8 cellular contexts compared by ENCODE assay signal in genomic region chr6:111290689-111291333, GRCh38.
DNase-seq lines count a peak whose midpoint lies in the region; ATAC-seq and TF ChIP-seq lines count a peak whose summit lies in the region.
"Not testable (repeated sequence)": the region's sequence is repeated elsewhere in the genome, so short reads cannot be mapped to it uniquely, and the experiment has no call there.

No MANE protein-coding gene starts in this region.

- not testable (repeated sequence) for H3K27me3 Mint-ChIP-seq in activated CD8-positive, alpha-beta T cell treated with anti-CD3 and anti-CD28 coated beads for 36 hours; central memory CD8-positive, alpha-beta T cell; naive thymus-derived CD4-positive, alpha-beta T cell

- H3K4me3 ChIP-seq in naive thymus-derived CD4-positive, alpha-beta T cell (ENCODE audit: low read length), result not testable (repeated sequence)

- not testable (repeated sequence) for H3K4me3 Mint-ChIP-seq in activated CD8-positive, alpha-beta T cell treated with anti-CD3 and anti-CD28 coated beads for 36 hours; central memory CD8-positive, alpha-beta T cell; naive thymus-derived CD4-positive, alpha-beta T cell

- H3K36me3 ChIP-seq in naive thymus-derived CD4-positive, alpha-beta T cell (ENCODE audit: control insufficient read depth in 2 of 3, insufficient read depth in 3 of 3, low read length in 3 of 3), result not testable (repeated sequence)

- peak overlapping the region; percentile 68 for H3K27ac Mint-ChIP-seq in activated CD8-positive, alpha-beta T cell treated with anti-CD3 and anti-CD28 coated beads for 36 hours
- peak overlapping the region; percentile 14 for H3K27ac Mint-ChIP-seq in central memory CD8-positive, alpha-beta T cell (ENCODE audit: low read depth)
- H3K27ac Mint-ChIP-seq in naive thymus-derived CD4-positive, alpha-beta T cell, result peak overlapping the region in 5 of 9 donors; percentile 22 to 67 (median 32)

- DNase-seq in NCI-H226, result peak; percentile 11
- DNase-seq in activated CD8-positive, alpha-beta T cell treated with anti-CD3 and anti-CD28 coated beads for 36 hours, result peak; percentile 60
- not testable (repeated sequence) for DNase-seq in central memory CD8-positive, alpha-beta T cell (ENCODE audit: low spot score in 2 of 2)
- DNase-seq in naive thymus-derived CD4-positive, alpha-beta T cell, result peak in 1 of 9 donors; percentile 38
- DNase-seq in stimulated activated naive CD8-positive, alpha-beta T cell treated with anti-CD3 and anti-CD28 coated beads, Interleukin-15, Interleukin-2, amounts not matched to agents 100 U/mL and 50 U/mL, for 24 hours, result peak; percentile 39

- TF ChIP-seq CTCF in activated CD8-positive, alpha-beta T cell treated with anti-CD3 and anti-CD28 coated beads for 36 hours (IDR thresholded peaks at IDR 0.05), result not testable (repeated sequence)

- POLR2A ChIA-PET in activated CD8-positive, alpha-beta T cell treated with anti-CD3 and anti-CD28 coated beads for 36 hours (lab: Charles Lee); naive thymus-derived CD4-positive, alpha-beta T cell (lab: Charles Lee): not testable (repeated sequence)

- not testable (repeated sequence) for H3K27ac ChIP-seq in naive thymus-derived CD4-positive, alpha-beta T cell (ENCODE audit: low read depth, low read length)

- not testable (repeated sequence) for H3K9me3 ChIP-seq in naive thymus-derived CD4-positive, alpha-beta T cell (ENCODE audit: control insufficient read depth in 2 of 3, low read length in 3 of 3)

- H3K4me1 Mint-ChIP-seq in activated CD8-positive, alpha-beta T cell treated with anti-CD3 and anti-CD28 coated beads for 36 hours (ENCODE audit: low read depth), result peaks cover 20% of the 10 kb centered on the region
- H3K4me1 Mint-ChIP-seq in central memory CD8-positive, alpha-beta T cell, result peaks cover 14% of the 10 kb centered on the region
- peaks cover 0 to 30% (median 23%) of the 10 kb centered on the region in 7 donors for H3K4me1 Mint-ChIP-seq in naive thymus-derived CD4-positive, alpha-beta T cell

- not testable (repeated sequence) for H3K27me3 ChIP-seq in naive thymus-derived CD4-positive, alpha-beta T cell (ENCODE audit: control insufficient read depth in 2 of 2, insufficient read depth in 2 of 2, low read length in 2 of 2)

- intact Hi-C loops in activated CD8-positive, alpha-beta T cell treated with anti-CD3 and anti-CD28 coated beads for 36 hours (cut with micrococcal nuclease); naive thymus-derived CD4-positive, alpha-beta T cell (cut with micrococcal nuclease): not testable (repeated sequence)

- H3K36me3 Mint-ChIP-seq in activated CD8-positive, alpha-beta T cell treated with anti-CD3 and anti-CD28 coated beads for 36 hours (ENCODE audit: low read depth), result not testable (repeated sequence)
- peaks cover 11% of the 10 kb centered on the region for H3K36me3 Mint-ChIP-seq in central memory CD8-positive, alpha-beta T cell (ENCODE audit: insufficient read depth)
- peaks cover 3 to 21% (median 9%) of the 10 kb centered on the region in 5 donors for H3K36me3 Mint-ChIP-seq in naive thymus-derived CD4-positive, alpha-beta T cell

- peak; percentile 67 for ATAC-seq in GM18508 (IDR thresholded peaks at IDR 0.05; ENCODE audit: insufficient read depth, unreplicated experiment)
- peak; percentile 90 for ATAC-seq in GM21576 (IDR thresholded peaks at IDR 0.05; ENCODE audit: unreplicated experiment)
- ATAC-seq in HG03064 (IDR thresholded peaks at IDR 0.05; ENCODE audit: low read depth, unreplicated experiment), result peak; percentile 81
- ATAC-seq in activated CD8-positive, alpha-beta T cell treated with anti-CD3 and anti-CD28 coated beads for 36 hours, result peak; percentile 94
- not testable (repeated sequence) for ATAC-seq in central memory CD8-positive, alpha-beta T cell (replicated peaks; ENCODE audit: extremely low read depth, poor library complexity, severe bottlenecking); naive thymus-derived CD4-positive, alpha-beta T cell
- peak; percentile 96 for ATAC-seq in stimulated activated naive CD8-positive, alpha-beta T cell treated with anti-CD3 and anti-CD28 coated beads, Interleukin-15, Interleukin-2, amounts not matched to agents 100 U/mL and 50 U/mL, for 24 hours

- CTCF ChIA-PET in activated CD8-positive, alpha-beta T cell treated with anti-CD3 and anti-CD28 coated beads for 36 hours (lab: Charles Lee), result interaction anchor here (1.4 kb wide), 1 partner anchor 11 kb away, joined by 3 read pairs; no protein-coding TSS in a partner anchor
- CTCF ChIA-PET in naive thymus-derived CD4-positive, alpha-beta T cell (lab: Charles Lee), result not testable (repeated sequence)

- H3K9me3 Mint-ChIP-seq in activated CD8-positive, alpha-beta T cell treated with anti-CD3 and anti-CD28 coated beads for 36 hours; central memory CD8-positive, alpha-beta T cell; naive thymus-derived CD4-positive, alpha-beta T cell: not testable (repeated sequence)

- H3K4me1 ChIP-seq in naive thymus-derived CD4-positive, alpha-beta T cell (ENCODE audit: control insufficient read depth in 2 of 2, insufficient read depth in 2 of 2, low read length in 2 of 2), result not testable (repeated sequence)

Comparison
In these comparisons a context has a peak if more than half of its experiments do, and no peak if none do; other contexts are left out.
1. H3K27ac Mint-ChIP-seq: peak in every context shown above with its lines; median percentile 68 in activated CD8-positive, alpha-beta T cell treated with anti-CD3 and anti-CD28 coated beads for 36 hours; 32 in naive thymus-derived CD4-positive, alpha-beta T cell; 14 in central memory CD8-positive, alpha-beta T cell.